23 cellular contexts compared by ENCODE assay signal in the genomic region with DNA sequence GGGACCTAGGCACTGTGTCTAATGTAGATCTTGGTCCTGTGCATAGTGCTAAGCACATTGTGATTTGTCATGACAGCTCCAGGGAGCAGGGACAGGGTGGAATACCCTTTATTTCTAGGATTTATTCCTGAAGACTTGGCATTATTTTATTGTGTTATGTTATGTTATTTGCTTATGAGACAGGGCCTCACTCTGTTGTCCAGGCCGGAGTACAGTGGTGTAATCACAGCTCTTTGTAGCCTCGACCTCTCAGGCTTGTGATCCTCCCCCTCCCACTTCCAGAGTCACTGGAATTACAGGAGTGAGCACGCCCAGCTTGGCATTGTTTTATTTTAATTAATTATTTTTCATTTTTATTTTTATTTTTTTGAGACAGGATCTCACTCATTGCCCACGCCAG.
"Had no signal": no experiment of that assay in that cellular context is flagged by ENCODE, and none has a peak within 500 bp of the region (broad histone marks: within the 10 kb centered on the region; RNA-seq: fewer than 3 reads in every experiment).

No MANE protein-coding gene starts in this region.

- H3K4me1 ChIP-seq: uterus had no signal

- H3K27me3 Mint-ChIP-seq: progenitor cell of endocrine pancreas, type B pancreatic cell had no signal

- H3K9me3 Mint-ChIP-seq: mesothelial cell of epicardium; naive thymus-derived CD4-positive, alpha-beta T cell; natural killer cell treated with Interleukin-12 subunit alpha and Interleukin-12 subunit beta and Interleukin-15 and Interleukin-18, amount 100 ng/mL, for 72 hours; stimulated activated naive B cell treated with anti-CD40 and anti-IgM and Interleukin-4, amounts not matched to agents 10 μg/mL and 1 μg/mL and 100 μg/mL, for 72 hours; type B pancreatic cell had no signal

- ATAC-seq: naive thymus-derived CD4-positive, alpha-beta T cell; natural killer cell treated with Interleukin-12 subunit alpha and Interleukin-12 subunit beta and Interleukin-15 and Interleukin-18, amount 100 ng/mL, for 72 hours; sciatic nerve; stimulated activated naive B cell treated with anti-CD40 and anti-IgM and Interleukin-4, amounts not matched to agents 10 μg/mL and 1 μg/mL and 100 μg/mL, for 72 hours; stimulated activated naive CD8-positive, alpha-beta T cell treated with anti-CD3 and anti-CD28 coated beads, Interleukin-15, Interleukin-2, amounts not matched to agents 100 U/mL and 50 U/mL, for 24 hours had no signal

- H3K27ac Mint-ChIP-seq: mesothelial cell of epicardium; naive thymus-derived CD4-positive, alpha-beta T cell; natural killer cell treated with Interleukin-12 subunit alpha and Interleukin-12 subunit beta and Interleukin-15 and Interleukin-18, amount 100 ng/mL, for 72 hours; progenitor cell of endocrine pancreas; stimulated activated naive B cell treated with anti-CD40 and anti-IgM and Interleukin-4, amounts not matched to agents 10 μg/mL and 1 μg/mL and 100 μg/mL, for 72 hours had no signal

- H3K4me3 Mint-ChIP-seq: mesothelial cell of epicardium; naive thymus-derived CD4-positive, alpha-beta T cell; natural killer cell treated with Interleukin-12 subunit alpha and Interleukin-12 subunit beta and Interleukin-15 and Interleukin-18, amount 100 ng/mL, for 72 hours; stimulated activated naive B cell treated with anti-CD40 and anti-IgM and Interleukin-4, amounts not matched to agents 10 μg/mL and 1 μg/mL and 100 μg/mL, for 72 hours had no signal

- H3K27ac ChIP-seq: left ventricle myocardium inferior, ovary, right atrium auricular region, suprapubic skin, thoracic aorta, tibial artery, uterus had no signal

- H3K36me3 Mint-ChIP-seq: mesothelial cell of epicardium; naive thymus-derived CD4-positive, alpha-beta T cell; natural killer cell treated with Interleukin-12 subunit alpha and Interleukin-12 subunit beta and Interleukin-15 and Interleukin-18, amount 100 ng/mL, for 72 hours; stimulated activated naive B cell treated with anti-CD40 and anti-IgM and Interleukin-4, amounts not matched to agents 10 μg/mL and 1 μg/mL and 100 μg/mL, for 72 hours; type B pancreatic cell had no signal

- H3K27me3 ChIP-seq: ovary, right atrium auricular region, uterus had no signal

- H3K9me3 ChIP-seq: left ventricle myocardium inferior, ovary, right atrium auricular region, suprapubic skin, thoracic aorta, tibial artery, uterus had no signal

- H3K4me3 ChIP-seq: left ventricle myocardium inferior, lung, ovary, right atrium auricular region, skin epidermis, suprapubic skin, thoracic aorta, tibial artery, uterus had no signal

- DNase-seq: hippocampal formation; left ventricle myocardium inferior; mesendoderm; naive thymus-derived CD4-positive, alpha-beta T cell; ovary; stimulated activated CD4-positive, alpha-beta T cell treated with anti-CD3 and anti-CD28 coated beads, Interleukin-12 subunit alpha, Interleukin-12 subunit beta, amount 100 ng/mL, for 4 hours; stimulated activated CD4-positive, alpha-beta T cell treated with anti-CD3 and anti-CD28 coated beads, Interleukin-15, amount 100 ng/mL, for 24 hours; stimulated activated CD4-positive, alpha-beta T cell treated with anti-CD3 and anti-CD28 coated beads, Interleukin-2, amount 100 ng/mL, for 24 hours; stimulated activated CD4-positive, alpha-beta T cell treated with anti-CD3 and anti-CD28 coated beads, Interleukin-4, amount 100 ng/mL, for 1 hour; stimulated activated naive B cell treated with anti-CD40 and anti-IgM and Interleukin-4, amounts not matched to agents 10 μg/mL and 1 μg/mL and 100 μg/mL, for 72 hours; stimulated activated naive CD8-positive, alpha-beta T cell treated with anti-CD3 and anti-CD28 coated beads, Interleukin-15, Interleukin-2, amounts not matched to agents 100 U/mL and 50 U/mL, for 24 hours; tibial artery; uterus had no signal

- H3K36me3 ChIP-seq: left ventricle myocardium inferior, ovary, right atrium auricular region, suprapubic skin, thoracic aorta, tibial artery, uterus had no signal
